In genomic region chr10:80460399-80461207, GRCh38 we compare ENCODE assay signal across 8 cellular contexts. TPM values are rescaled to one million over a fixed set of nuclear protein-coding genes. Genes with fewer than 3 reads are reported as not detected.
DNase-seq lines count a peak whose midpoint lies in the region; ATAC-seq and TF ChIP-seq lines count a peak whose summit lies in the region.

No MANE protein-coding gene starts in this region.

- H3K27me3 Mint-ChIP-seq in MCF 10A (ENCODE audit: insufficient read depth, unreplicated experiment), result no peaks in the 10 kb centered on the region

- no peaks in the 10 kb centered on the region for H3K9me3 Mint-ChIP-seq in MCF 10A (ENCODE audit: unreplicated experiment)

- peak overlapping the region; percentile 58 for H3K27ac ChIP-seq in layer of hippocampus (ENCODE audit: low read depth, low read length)
- peak overlapping the region; percentile 49 for H3K27ac ChIP-seq in stomach smooth muscle (ENCODE audit: low read length)

- intact Hi-C loops in MCF 10A (cut with micrococcal nuclease), result no loop called here

- H3K27ac Mint-ChIP-seq in MCF 10A (ENCODE audit: low read depth, unreplicated experiment), result peak overlapping the region; percentile 89

- no TSS peak for BruUV-seq in MCF 10A (replicated peaks; lab: Mats Ljungman, UMichigan)

- POLR2A ChIA-PET in MCF 10A (lab: Yijun Ruan, JAX), result interaction anchor here (0.7 to 12.8 kb wide), 6 partner anchors 9 to 48 kb away, joined by 3 to 225 read pairs (median 15); no protein-coding TSS in a partner anchor

- H3K9me3 ChIP-seq in stomach smooth muscle (ENCODE audit: control insufficient read depth in 2 of 2, low read length in 2 of 2), result no peaks in the 10 kb centered on the region

- no peaks in the 10 kb centered on the region for H3K36me3 ChIP-seq in stomach smooth muscle (ENCODE audit: control insufficient read depth in 2 of 2, insufficient read depth in 2 of 2, low read length in 2 of 2)

- peak overlapping the region in 1 of 2 donors; percentile 44 for H3K4me3 ChIP-seq in stomach smooth muscle (ENCODE audit: low read length in 2 of 2)

- CTCF ChIA-PET in MCF 10A (lab: Yijun Ruan, JAX), result interaction anchor here (0.7 to 33.7 kb wide), 10 partner anchors 10 to 201 kb away, joined by 3 to 923 read pairs (median 5); no protein-coding TSS in a partner anchor

- peaks cover 75% of the 10 kb centered on the region for H3K4me1 Mint-ChIP-seq in MCF 10A (ENCODE audit: insufficient read depth, unreplicated experiment)

- peaks cover 81% of the 10 kb centered on the region for H3K4me1 ChIP-seq in stomach smooth muscle (ENCODE audit: control insufficient read depth, insufficient read depth, low read length)

- DNase-seq in EH (ENCODE audit: low read depth) (peak; percentile 78), NCI-H146 treated with DMSO at 0.1 percent for 48 hours (lab: John Stamatoyannopoulos, UW; ENCODE audit: unreplicated experiment) (peak; percentile 11), MCF 10A (ENCODE audit: unreplicated experiment) (peak; percentile 60), cerebellum (ENCODE audit: low spot score) (no peak)

- no peak for ATAC-seq in HG02970 (IDR thresholded peaks at IDR 0.05; ENCODE audit: low FRiP score, unreplicated experiment)
- ATAC-seq in GM18870 (IDR thresholded peaks at IDR 0.05; ENCODE audit: unreplicated experiment), result no peak

- peak overlapping the region; percentile 58 for H3K4me3 Mint-ChIP-seq in MCF 10A (ENCODE audit: unreplicated experiment)

- TF ChIP-seq CTCF in MCF 10A (IDR thresholded peaks at IDR 0.05; ENCODE audit: unreplicated experiment), result no peak

- H3K27me3 ChIP-seq in layer of hippocampus (ENCODE audit: control insufficient read depth, insufficient read depth, low read length) (no peaks in the 10 kb centered on the region), stomach smooth muscle (ENCODE audit: control insufficient read depth in 1 of 2, insufficient read depth in 2 of 2, low read length in 2 of 2) (no peaks in the 10 kb centered on the region)

- H3K36me3 Mint-ChIP-seq in MCF 10A (ENCODE audit: insufficient read depth, unreplicated experiment), result peaks cover 12% of the 10 kb centered on the region

- H3K9ac ChIP-seq in stomach smooth muscle (ENCODE audit: low read length in 2 of 2), result peak overlapping the region in 1 of 2 donors; percentile 47

RNA-seq across cellular contexts. Expression of gene TSPAN14, which starts 6.5 kb away (rescaled TPM):
- total RNA-seq in MCF 10A (2022) (46.9 and 53.7 TPM in 2 replicates), cerebellum (20.5 TPM)

RNA-seq across cellular contexts. Expression of gene PRXL2A, which starts 52.3 kb away (rescaled TPM):
- total RNA-seq in MCF 10A (2022) (6.0 and 6.7 TPM in 2 replicates), cerebellum (36.8 TPM)
